In the genomic region with DNA sequence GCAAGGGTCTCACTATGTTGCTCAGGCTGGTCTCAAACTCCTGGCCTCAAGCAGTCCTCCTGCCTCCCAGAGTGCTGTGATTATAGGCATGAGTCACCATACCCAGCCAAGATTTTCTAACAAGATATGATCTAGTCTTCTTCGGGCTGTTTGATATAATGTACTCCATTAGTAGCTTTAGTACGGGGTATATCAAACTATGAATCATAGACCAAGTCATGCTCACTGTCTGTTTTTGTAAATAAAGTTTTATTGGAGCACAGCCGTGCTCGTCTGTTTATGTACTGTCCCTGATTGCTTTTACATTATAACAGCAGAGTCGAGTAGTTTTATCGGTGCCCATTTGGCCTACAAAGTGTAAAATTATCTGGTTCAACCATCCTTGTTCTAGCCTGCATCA, we compare ENCODE assay signal across 2 cellular contexts.
TF ChIP-seq lines count a peak whose summit lies in the region.

No MANE protein-coding gene starts in this region.

TF ChIP-seq in GM12878, 131 proteins besides CTCF, POLR2A, EP300 and RAD21:
- no peak for TF ChIP-seq FOS (IDR thresholded peaks at IDR 0.05; ENCODE audit: borderline replicate concordance, extremely low read depth, insufficient read length)
- TF ChIP-seq, protein P1, sequence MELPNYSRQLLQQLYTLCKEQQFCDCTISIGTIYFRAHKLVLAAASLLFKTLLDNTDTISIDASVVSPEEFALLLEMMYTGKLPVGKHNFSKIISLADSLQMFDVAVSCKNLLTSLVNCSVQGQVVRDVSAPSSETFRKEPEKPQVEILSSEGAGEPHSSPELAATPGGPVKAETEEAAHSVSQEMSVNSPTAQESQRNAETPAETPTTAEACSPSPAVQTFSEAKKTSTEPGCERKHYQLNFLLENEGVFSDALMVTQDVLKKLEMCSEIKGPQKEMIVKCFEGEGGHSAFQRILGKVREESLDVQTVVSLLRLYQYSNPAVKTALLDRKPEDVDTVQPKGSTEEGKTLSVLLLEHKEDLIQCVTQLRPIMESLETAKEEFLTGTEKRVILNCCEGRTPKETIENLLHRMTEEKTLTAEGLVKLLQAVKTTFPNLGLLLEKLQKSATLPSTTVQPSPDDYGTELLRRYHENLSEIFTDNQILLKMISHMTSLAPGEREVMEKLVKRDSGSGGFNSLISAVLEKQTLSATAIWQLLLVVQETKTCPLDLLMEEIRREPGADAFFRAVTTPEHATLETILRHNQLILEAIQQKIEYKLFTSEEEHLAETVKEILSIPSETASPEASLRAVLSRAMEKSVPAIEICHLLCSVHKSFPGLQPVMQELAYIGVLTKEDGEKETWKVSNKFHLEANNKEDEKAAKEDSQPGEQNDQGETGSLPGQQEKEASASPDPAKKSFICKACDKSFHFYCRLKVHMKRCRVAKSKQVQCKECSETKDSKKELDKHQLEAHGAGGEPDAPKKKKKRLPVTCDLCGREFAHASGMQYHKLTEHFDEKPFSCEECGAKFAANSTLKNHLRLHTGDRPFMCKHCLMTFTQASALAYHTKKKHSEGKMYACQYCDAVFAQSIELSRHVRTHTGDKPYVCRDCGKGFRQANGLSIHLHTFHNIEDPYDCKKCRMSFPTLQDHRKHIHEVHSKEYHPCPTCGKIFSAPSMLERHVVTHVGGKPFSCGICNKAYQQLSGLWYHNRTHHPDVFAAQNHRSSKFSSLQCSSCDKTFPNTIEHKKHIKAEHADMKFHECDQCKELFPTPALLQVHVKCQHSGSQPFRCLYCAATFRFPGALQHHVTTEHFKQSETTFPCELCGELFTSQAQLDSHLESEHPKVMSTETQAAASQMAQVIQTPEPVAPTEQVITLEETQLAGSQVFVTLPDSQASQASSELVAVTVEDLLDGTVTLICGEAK (IDR thresholded peaks at IDR 0.05; ENCODE audit: borderline replicate concordance) = peak; percentile 46; the same call in 1 of the 2 replicates

TF ChIP-seq in GM23338, 12 proteins besides CTCF, POLR2A, EP300 and RAD21:
- TF ChIP-seq, protein P2, sequence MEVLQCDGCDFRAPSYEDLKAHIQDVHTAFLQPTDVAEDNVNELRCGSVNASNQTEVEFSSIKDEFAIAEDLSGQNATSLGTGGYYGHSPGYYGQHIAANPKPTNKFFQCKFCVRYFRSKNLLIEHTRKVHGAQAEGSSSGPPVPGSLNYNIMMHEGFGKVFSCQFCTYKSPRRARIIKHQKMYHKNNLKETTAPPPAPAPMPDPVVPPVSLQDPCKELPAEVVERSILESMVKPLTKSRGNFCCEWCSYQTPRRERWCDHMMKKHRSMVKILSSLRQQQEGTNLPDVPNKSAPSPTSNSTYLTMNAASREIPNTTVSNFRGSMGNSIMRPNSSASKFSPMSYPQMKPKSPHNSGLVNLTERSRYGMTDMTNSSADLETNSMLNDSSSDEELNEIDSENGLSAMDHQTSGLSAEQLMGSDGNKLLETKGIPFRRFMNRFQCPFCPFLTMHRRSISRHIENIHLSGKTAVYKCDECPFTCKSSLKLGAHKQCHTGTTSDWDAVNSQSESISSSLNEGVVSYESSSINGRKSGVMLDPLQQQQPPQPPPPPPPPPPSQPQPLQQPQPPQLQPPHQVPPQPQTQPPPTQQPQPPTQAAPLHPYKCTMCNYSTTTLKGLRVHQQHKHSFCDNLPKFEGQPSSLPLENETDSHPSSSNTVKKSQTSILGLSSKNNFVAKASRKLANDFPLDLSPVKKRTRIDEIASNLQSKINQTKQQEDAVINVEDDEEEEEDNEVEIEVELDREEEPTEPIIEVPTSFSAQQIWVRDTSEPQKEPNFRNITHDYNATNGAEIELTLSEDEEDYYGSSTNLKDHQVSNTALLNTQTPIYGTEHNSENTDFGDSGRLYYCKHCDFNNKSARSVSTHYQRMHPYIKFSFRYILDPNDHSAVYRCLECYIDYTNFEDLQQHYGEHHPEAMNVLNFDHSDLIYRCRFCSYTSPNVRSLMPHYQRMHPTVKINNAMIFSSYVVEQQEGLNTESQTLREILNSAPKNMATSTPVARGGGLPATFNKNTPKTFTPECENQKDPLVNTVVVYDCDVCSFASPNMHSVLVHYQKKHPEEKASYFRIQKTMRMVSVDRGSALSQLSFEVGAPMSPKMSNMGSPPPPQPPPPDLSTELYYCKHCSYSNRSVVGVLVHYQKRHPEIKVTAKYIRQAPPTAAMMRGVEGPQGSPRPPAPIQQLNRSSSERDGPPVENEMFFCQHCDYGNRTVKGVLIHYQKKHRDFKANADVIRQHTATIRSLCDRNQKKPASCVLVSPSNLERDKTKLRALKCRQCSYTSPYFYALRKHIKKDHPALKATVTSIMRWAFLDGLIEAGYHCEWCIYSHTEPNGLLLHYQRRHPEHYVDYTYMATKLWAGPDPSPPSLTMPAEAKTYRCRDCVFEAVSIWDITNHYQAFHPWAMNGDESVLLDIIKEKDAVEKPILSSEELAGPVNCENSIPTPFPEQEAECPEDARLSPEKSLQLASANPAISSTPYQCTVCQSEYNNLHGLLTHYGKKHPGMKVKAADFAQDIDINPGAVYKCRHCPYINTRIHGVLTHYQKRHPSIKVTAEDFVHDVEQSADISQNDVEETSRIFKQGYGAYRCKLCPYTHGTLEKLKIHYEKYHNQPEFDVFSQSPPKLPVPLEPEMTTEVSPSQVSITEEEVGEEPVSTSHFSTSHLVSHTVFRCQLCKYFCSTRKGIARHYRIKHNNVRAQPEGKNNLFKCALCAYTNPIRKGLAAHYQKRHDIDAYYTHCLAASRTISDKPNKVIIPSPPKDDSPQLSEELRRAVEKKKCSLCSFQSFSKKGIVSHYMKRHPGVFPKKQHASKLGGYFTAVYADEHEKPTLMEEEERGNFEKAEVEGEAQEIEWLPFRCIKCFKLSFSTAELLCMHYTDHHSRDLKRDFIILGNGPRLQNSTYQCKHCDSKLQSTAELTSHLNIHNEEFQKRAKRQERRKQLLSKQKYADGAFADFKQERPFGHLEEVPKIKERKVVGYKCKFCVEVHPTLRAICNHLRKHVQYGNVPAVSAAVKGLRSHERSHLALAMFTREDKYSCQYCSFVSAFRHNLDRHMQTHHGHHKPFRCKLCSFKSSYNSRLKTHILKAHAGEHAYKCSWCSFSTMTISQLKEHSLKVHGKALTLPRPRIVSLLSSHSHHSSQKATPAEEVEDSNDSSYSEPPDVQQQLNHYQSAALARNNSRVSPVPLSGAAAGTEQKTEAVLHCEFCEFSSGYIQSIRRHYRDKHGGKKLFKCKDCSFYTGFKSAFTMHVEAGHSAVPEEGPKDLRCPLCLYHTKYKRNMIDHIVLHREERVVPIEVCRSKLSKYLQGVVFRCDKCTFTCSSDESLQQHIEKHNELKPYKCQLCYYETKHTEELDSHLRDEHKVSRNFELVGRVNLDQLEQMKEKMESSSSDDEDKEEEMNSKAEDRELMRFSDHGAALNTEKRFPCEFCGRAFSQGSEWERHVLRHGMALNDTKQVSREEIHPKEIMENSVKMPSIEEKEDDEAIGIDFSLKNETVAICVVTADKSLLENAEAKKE (CRISPR knock-in tag; IDR thresholded peaks at IDR 0.05) = no peak
- TF ChIP-seq NANOG (IDR thresholded peaks at IDR 0.05; ENCODE audit: borderline replicate concordance) (no peak), EZH2 (IDR thresholded peaks at IDR 0.05; ENCODE audit: low read depth, unreplicated experiment) (no peak), POLR2AphosphoS5 (IDR thresholded peaks at IDR 0.05; ENCODE audit: low read depth) (no peak), JUNB (IDR thresholded peaks at IDR 0.05; ENCODE audit: unreplicated experiment) (no peak), ZNF331 (CRISPR knock-in tag; IDR thresholded peaks at IDR 0.05; ENCODE audit: low read depth) (no peak), EZH2phosphoT487 (IDR thresholded peaks at IDR 0.05; ENCODE audit: unreplicated experiment) (no peak), CREB1 (CRISPR knock-in tag; IDR thresholded peaks at IDR 0.05; ENCODE audit: low read depth) (no peak), STAT1 (IDR thresholded peaks at IDR 0.05; ENCODE audit: unreplicated experiment) (no peak), ZNF114 (CRISPR knock-in tag; IDR thresholded peaks at IDR 0.05) (no peak)
- TF ChIP-seq, protein P3, sequence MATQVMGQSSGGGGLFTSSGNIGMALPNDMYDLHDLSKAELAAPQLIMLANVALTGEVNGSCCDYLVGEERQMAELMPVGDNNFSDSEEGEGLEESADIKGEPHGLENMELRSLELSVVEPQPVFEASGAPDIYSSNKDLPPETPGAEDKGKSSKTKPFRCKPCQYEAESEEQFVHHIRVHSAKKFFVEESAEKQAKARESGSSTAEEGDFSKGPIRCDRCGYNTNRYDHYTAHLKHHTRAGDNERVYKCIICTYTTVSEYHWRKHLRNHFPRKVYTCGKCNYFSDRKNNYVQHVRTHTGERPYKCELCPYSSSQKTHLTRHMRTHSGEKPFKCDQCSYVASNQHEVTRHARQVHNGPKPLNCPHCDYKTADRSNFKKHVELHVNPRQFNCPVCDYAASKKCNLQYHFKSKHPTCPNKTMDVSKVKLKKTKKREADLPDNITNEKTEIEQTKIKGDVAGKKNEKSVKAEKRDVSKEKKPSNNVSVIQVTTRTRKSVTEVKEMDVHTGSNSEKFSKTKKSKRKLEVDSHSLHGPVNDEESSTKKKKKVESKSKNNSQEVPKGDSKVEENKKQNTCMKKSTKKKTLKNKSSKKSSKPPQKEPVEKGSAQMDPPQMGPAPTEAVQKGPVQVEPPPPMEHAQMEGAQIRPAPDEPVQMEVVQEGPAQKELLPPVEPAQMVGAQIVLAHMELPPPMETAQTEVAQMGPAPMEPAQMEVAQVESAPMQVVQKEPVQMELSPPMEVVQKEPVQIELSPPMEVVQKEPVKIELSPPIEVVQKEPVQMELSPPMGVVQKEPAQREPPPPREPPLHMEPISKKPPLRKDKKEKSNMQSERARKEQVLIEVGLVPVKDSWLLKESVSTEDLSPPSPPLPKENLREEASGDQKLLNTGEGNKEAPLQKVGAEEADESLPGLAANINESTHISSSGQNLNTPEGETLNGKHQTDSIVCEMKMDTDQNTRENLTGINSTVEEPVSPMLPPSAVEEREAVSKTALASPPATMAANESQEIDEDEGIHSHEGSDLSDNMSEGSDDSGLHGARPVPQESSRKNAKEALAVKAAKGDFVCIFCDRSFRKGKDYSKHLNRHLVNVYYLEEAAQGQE (IDR thresholded peaks at IDR 0.05; ENCODE audit: unreplicated experiment) = no peak
- TF ChIP-seq, protein P4, sequence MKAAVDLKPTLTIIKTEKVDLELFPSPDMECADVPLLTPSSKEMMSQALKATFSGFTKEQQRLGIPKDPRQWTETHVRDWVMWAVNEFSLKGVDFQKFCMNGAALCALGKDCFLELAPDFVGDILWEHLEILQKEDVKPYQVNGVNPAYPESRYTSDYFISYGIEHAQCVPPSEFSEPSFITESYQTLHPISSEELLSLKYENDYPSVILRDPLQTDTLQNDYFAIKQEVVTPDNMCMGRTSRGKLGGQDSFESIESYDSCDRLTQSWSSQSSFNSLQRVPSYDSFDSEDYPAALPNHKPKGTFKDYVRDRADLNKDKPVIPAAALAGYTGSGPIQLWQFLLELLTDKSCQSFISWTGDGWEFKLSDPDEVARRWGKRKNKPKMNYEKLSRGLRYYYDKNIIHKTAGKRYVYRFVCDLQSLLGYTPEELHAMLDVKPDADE (IDR thresholded peaks at IDR 0.05) = no peak
